In genomic region chr15:80816049-80816653, GRCh38 we compare ENCODE assay signal across 14 cellular contexts. TPM values are rescaled to one million over a fixed set of nuclear protein-coding genes. Genes with fewer than 3 reads are reported as not detected.
DNase-seq lines count a peak whose midpoint lies in the region; ATAC-seq and TF ChIP-seq lines count a peak whose summit lies in the region.
"Had no signal": no experiment of that assay in that cellular context is flagged by ENCODE, and none has a peak within 500 bp of the region (broad histone marks: within the 10 kb centered on the region; RNA-seq: fewer than 3 reads in every experiment).

No MANE protein-coding gene starts in this region.

- H4K8ac ChIP-seq in H9 (replicated peaks; ENCODE audit: insufficient read length, low read depth, low read length) = no peak overlapping the region

- POLR2A ChIA-PET in WTC11 (lab: Charles Lee) = no interaction called here

- H3K4me1 Mint-ChIP-seq in H9 (peaks cover 8 to 10% of the 10 kb centered on the region in 2 experiments), WTC11 (peaks cover 12% of the 10 kb centered on the region)

- H3K56ac ChIP-seq in H9 (ENCODE audit: insufficient read length, low read depth, low read length) = no peak overlapping the region

- peak overlapping the region; percentile 100 for H2BK20ac ChIP-seq in H9 (ENCODE audit: low read depth, low read length, poor library complexity, severe bottlenecking)

- H3K4ac ChIP-seq in H9 (ENCODE audit: low read depth, low read length) = no peak overlapping the region

- no peaks in the 10 kb centered on the region for H4K20me1 ChIP-seq in H9 (ENCODE audit: control insufficient read depth, insufficient read depth, insufficient read length)

- no peak overlapping the region for H4K5ac ChIP-seq in H9 (ENCODE audit: insufficient read length, low read depth, low read length)

- H3K4me2 ChIP-seq in H9 (ENCODE audit: insufficient read depth, insufficient read length, low read length) = no peak overlapping the region
- H3K4me2 ChIP-seq: SK-N-SH had no signal

- H3K9me3 ChIP-seq in H9 (ENCODE audit: control insufficient read depth, low read depth, low read length) (no peaks in the 10 kb centered on the region), muscle layer of colon (ENCODE audit: low read length) (no peaks in the 10 kb centered on the region), stomach smooth muscle (ENCODE audit: control insufficient read depth in 2 of 2, low read length in 2 of 2) (peaks cover 0 to 3% of the 10 kb centered on the region in 2 donors), testis (no peaks in the 10 kb centered on the region)
- H3K9me3 ChIP-seq: SK-N-SH had no signal

- H3K36me3 ChIP-seq in muscle layer of colon (ENCODE audit: insufficient read depth, low read length) (no peaks in the 10 kb centered on the region), stomach smooth muscle (ENCODE audit: control insufficient read depth in 2 of 2, insufficient read depth in 2 of 2, low read length in 2 of 2) (no peaks in the 10 kb centered on the region), testis (ENCODE audit: low read depth, missing control alignments) (no peaks in the 10 kb centered on the region)

- H3K36me3 Mint-ChIP-seq in H9 (ENCODE audit: insufficient read depth in 1 of 3, low read depth in 3 of 3) (no peaks in the 10 kb centered on the region), WTC11 (no peaks in the 10 kb centered on the region)

- no CpG with 5 or more reads among the region's 3 CpGs for WGBS in H9 (ENCODE audit: extremely low coverage, insufficient read length, low lambda C conversion rate)
- WGBS in testis, 2 donors = 70 to 73% methylated on average over 3 of the region's 3 CpGs

- H3K27me3 Mint-ChIP-seq in H9 (ENCODE audit: low read depth) (peaks cover 6% of the 10 kb centered on the region), WTC11 (ENCODE audit: low read depth) (no peaks in the 10 kb centered on the region; the same call in 1 of the 2 replicates)

- H2BK15ac ChIP-seq in H9 (ENCODE audit: low read depth, low read length) = no peak overlapping the region

- TF ChIP-seq CTCF in H9 (conservative IDR thresholded peaks at IDR 0.05) (no peak), WTC11 (IDR thresholded peaks at IDR 0.05) (no peak), testis (IDR thresholded peaks at IDR 0.05) (no peak)

- no peak overlapping the region for H2BK120ac ChIP-seq in H9 (ENCODE audit: low read depth, low read length, poor library complexity, severe bottlenecking)

- no peaks in the 10 kb centered on the region for H3K27me3 ChIP-seq in H9 (ENCODE audit: insufficient read depth, low read length)
- no peaks in the 10 kb centered on the region for H3K27me3 ChIP-seq in muscle layer of colon (ENCODE audit: control insufficient read depth in 1 of 2, insufficient read depth in 2 of 2, low read length in 2 of 2)
- H3K27me3 ChIP-seq in stomach smooth muscle (ENCODE audit: control insufficient read depth in 1 of 2, insufficient read depth in 2 of 2, low read length in 2 of 2) = no peaks in the 10 kb centered on the region
- H3K27me3 ChIP-seq in testis = no peaks in the 10 kb centered on the region

- CTCF ChIA-PET in WTC11 (lab: Charles Lee) = interaction anchor here (1.0 to 1.4 kb wide), 2 partner anchors 37 to 40 kb away, joined by 4 to 5 read pairs; partner anchors contain the start of gene CEMIP

- H3K27ac Mint-ChIP-seq in H9 (no peak overlapping the region; a peak in 1 of 7 replicates), WTC11 (no peak overlapping the region; the same call in 1 of the 2 replicates)

- no peak overlapping the region for H3K14ac ChIP-seq in H9 (ENCODE audit: insufficient read depth, low read length)

- H3T11ph ChIP-seq in H9 (ENCODE audit: low read length) = no peak overlapping the region

- H3K4me3 Mint-ChIP-seq in H9 (no peak overlapping the region), WTC11 (no peak overlapping the region)

- intact Hi-C loops in testis (cut with DNase I; ENCODE audit: low total_unique reads) = no loop called here

- H2BK5ac ChIP-seq in H9 (ENCODE audit: insufficient read length, low read length) = no peak overlapping the region

- H3K79me2 ChIP-seq in H9 (ENCODE audit: insufficient read depth, low read length) = no peaks in the 10 kb centered on the region

- H3K4me3 ChIP-seq in muscle layer of colon (ENCODE audit: low read depth in 1 of 2, low read length in 2 of 2) = no peak overlapping the region
- H3K4me3 ChIP-seq in stomach smooth muscle (ENCODE audit: low read length in 2 of 2) = no peak overlapping the region
- H3K4me3 ChIP-seq in testis = no peak overlapping the region

- H3K9ac ChIP-seq in H9 (ENCODE audit: extremely low read depth, insufficient read length, low read length) (no peak overlapping the region), muscle layer of colon (ENCODE audit: low read length) (no peak overlapping the region), stomach smooth muscle (ENCODE audit: low read length in 2 of 2) (peak overlapping the region in 1 of 2 donors; percentile 5)
- H3K9ac ChIP-seq: SK-N-SH had no signal

- TF ChIP-seq POLR2A in testis (IDR thresholded peaks at IDR 0.05) = no peak

- ATAC-seq in WTC11 = peak; percentile 86

- no peak overlapping the region for H3K27ac ChIP-seq in H9 (ENCODE audit: insufficient read length, low read depth, low read length)
- peak overlapping the region; percentile 40 for H3K27ac ChIP-seq in muscle layer of colon (ENCODE audit: low read depth, low read length)
- peak overlapping the region; percentile 66 for H3K27ac ChIP-seq in stomach smooth muscle (ENCODE audit: low read length)
- H3K27ac ChIP-seq in testis = no peak overlapping the region
- H3K27ac ChIP-seq: C4-2B had no signal

- no peak overlapping the region for H2AK5ac ChIP-seq in H9 (ENCODE audit: insufficient read length, low read length)

- no peak overlapping the region for H3K23ac ChIP-seq in H9 (ENCODE audit: insufficient read length, low read depth, low read length)

- peaks cover 5% of the 10 kb centered on the region; the same call in 1 of the 2 replicates for H3K4me1 ChIP-seq in H9 (ENCODE audit: insufficient read depth, low read length)
- H3K4me1 ChIP-seq in muscle layer of colon (ENCODE audit: insufficient read depth, low read length) = peaks cover 25% of the 10 kb centered on the region
- H3K4me1 ChIP-seq in stomach smooth muscle (ENCODE audit: control insufficient read depth, insufficient read depth, low read length) = peaks cover 33% of the 10 kb centered on the region
- H3K4me1 ChIP-seq in testis = no peaks in the 10 kb centered on the region

- no peaks in the 10 kb centered on the region for H3K23me2 ChIP-seq in H9 (ENCODE audit: insufficient read length, low read depth, low read length, poor library complexity, severe bottlenecking)

- no peak overlapping the region for H2AFZ ChIP-seq in H9 (ENCODE audit: low read length)

- no peak for DNase-seq in H9
- no peak for DNase-seq in WTC11 (ENCODE audit: low spot score)
- no peak for DNase-seq in medulla oblongata (ENCODE audit: extremely low spot score)
- no peak for DNase-seq in NCI-H526 (lab: John Stamatoyannopoulos, UW)
- DNase-seq in testis = no peak
- DNase-seq: ACHN, DMS79 treated with DMSO at 0.1 percent for 48 hours, HCEC 1CT, NCI-H187 treated with DMSO at 0.1 percent for 48 hours, SHP77, SK-N-SH had no signal

- H3K9me3 Mint-ChIP-seq in H9 (no peaks in the 10 kb centered on the region), WTC11 (peaks cover 10% of the 10 kb centered on the region)

- H3K79me1 ChIP-seq in H9 (ENCODE audit: insufficient read depth, low read depth, low read length, poor library complexity, severe bottlenecking) = no peaks in the 10 kb centered on the region

- H2BK12ac ChIP-seq in H9 (ENCODE audit: insufficient read length, low read depth, low read length) = no peak overlapping the region

- no peak overlapping the region for H4K91ac ChIP-seq in H9 (ENCODE audit: insufficient read length, low read depth, low read length)

- H3K18ac ChIP-seq in H9 (ENCODE audit: insufficient read length, low read depth, low read length) = no peak overlapping the region

TF ChIP-seq in WTC11, 78 proteins besides CTCF, POLR2A, EP300 and RAD21 (continues in another document):
- TF ChIP-seq NFE2L1 (CRISPR knock-in tag; IDR thresholded peaks at IDR 0.05) = no peak
- no peak for TF ChIP-seq ZNF138 (CRISPR knock-in tag; conservative IDR thresholded peaks at IDR 0.05)
- no peak for TF ChIP-seq ZNF219 (CRISPR knock-in tag; IDR thresholded peaks at IDR 0.05; ENCODE audit: borderline replicate concordance)
- no peak for TF ChIP-seq ZNF281 (CRISPR knock-in tag; IDR thresholded peaks at IDR 0.05)
- TF ChIP-seq CDX4 (CRISPR knock-in tag; IDR thresholded peaks at IDR 0.05; ENCODE audit: borderline replicate concordance) = no peak
- TF ChIP-seq ZNF423 (CRISPR knock-in tag; IDR thresholded peaks at IDR 0.05) = no peak

RNA-seq across cellular contexts. Expression of gene CEMIP, which starts 37.0 kb away (rescaled TPM):
- 0.09 and 0.26 TPM in 2 replicates for total RNA-seq in H9 (2021)
- 0.57 to 1.2 TPM (median 0.87 TPM) in 3 replicates for total RNA-seq in WTC11 (2021)
- 10 to 100 TPM in 1 of 2 donors, 1 to 10 TPM in 1; 8.3 to 21.5 TPM for total RNA-seq in testis
- polyA plus RNA-seq in testis (ENCODE audit: insufficient read depth, low read depth, low replicate concordance) = 7.5 TPM

Comparison
In these comparisons a context has a peak if more than half of its experiments do, and no peak if none do; other contexts are left out.
1. H3K27ac ChIP-seq: peak in muscle layer of colon (single experiment) and stomach smooth muscle (single experiment); none in H9 (single experiment) and testis (0 of 2).